Comparison of ENCODE assay signal across 9 cellular contexts in the genomic region with DNA sequence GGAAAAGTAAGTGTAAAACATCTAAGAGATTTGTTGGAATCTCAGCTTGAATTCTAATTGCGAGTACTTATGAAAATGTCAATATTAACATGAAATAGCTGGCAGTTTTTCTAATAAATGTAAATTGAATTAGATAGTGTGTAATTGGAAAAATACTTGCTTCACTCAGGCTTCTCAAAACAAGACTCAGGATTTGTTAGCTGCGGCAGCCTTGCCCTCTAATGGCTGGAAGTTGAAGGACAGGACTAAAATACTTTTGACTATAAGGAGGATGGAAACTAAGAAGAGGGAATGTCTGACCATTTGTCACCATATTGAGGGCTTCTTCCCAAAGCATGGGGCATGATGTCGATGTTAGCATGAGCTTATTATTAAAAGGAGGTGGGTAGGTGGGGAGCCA.
DNase-seq lines count a peak whose midpoint lies in the region; ATAC-seq and TF ChIP-seq lines count a peak whose summit lies in the region.
"Had no signal": no experiment of that assay in that cellular context is flagged by ENCODE, and none has a peak within 500 bp of the region (broad histone marks: within the 10 kb centered on the region; RNA-seq: fewer than 3 reads in every experiment).

No MANE protein-coding gene starts in this region.

- H3K27ac Mint-ChIP-seq in activated T-cell treated with anti-CD3 and anti-CD28 coated beads, Interleukin-2, amount 50 U/mL, for 72 hours = no peak overlapping the region
- H3K27ac Mint-ChIP-seq: B cell had no signal

- H3K9me3 Mint-ChIP-seq in activated T-cell treated with anti-CD3 and anti-CD28 coated beads, Interleukin-2, amount 50 U/mL, for 72 hours = no peaks in the 10 kb centered on the region

- no peak for TF ChIP-seq POLR2A in esophagus squamous epithelium (IDR thresholded peaks at IDR 0.05)
- TF ChIP-seq POLR2A in sigmoid colon (IDR thresholded peaks at IDR 0.05) = no peak

- H3K36me3 ChIP-seq in esophagus squamous epithelium (no peaks in the 10 kb centered on the region), sigmoid colon (no peaks in the 10 kb centered on the region)

- H3K4me3 Mint-ChIP-seq in activated T-cell treated with anti-CD3 and anti-CD28 coated beads, Interleukin-2, amount 50 U/mL, for 72 hours = no peak overlapping the region
- H3K4me3 Mint-ChIP-seq: B cell had no signal

- H3K27ac ChIP-seq in esophagus squamous epithelium (no peak overlapping the region), sigmoid colon (no peak overlapping the region)

- H3K4me3 ChIP-seq in esophagus squamous epithelium (no peak overlapping the region), sigmoid colon (no peak overlapping the region)

- H3K27me3 ChIP-seq in esophagus squamous epithelium = no peaks in the 10 kb centered on the region
- no peaks in the 10 kb centered on the region for H3K27me3 ChIP-seq in sigmoid colon

- peaks cover 39% of the 10 kb centered on the region for H3K27me3 Mint-ChIP-seq in activated T-cell treated with anti-CD3 and anti-CD28 coated beads, Interleukin-2, amount 50 U/mL, for 72 hours (ENCODE audit: low read depth)
- H3K27me3 Mint-ChIP-seq: B cell had no signal

- H3K9me3 ChIP-seq in esophagus squamous epithelium (no peaks in the 10 kb centered on the region), sigmoid colon (no peaks in the 10 kb centered on the region)

- WGBS in esophagus squamous epithelium, 2 donors = 59 to 76% methylated on average over 3 of the region's 3 CpGs
- 57 to 66% methylated on average over 3 of the region's 3 CpGs for WGBS in sigmoid colon, 2 donors

- H3K36me3 Mint-ChIP-seq in activated T-cell treated with anti-CD3 and anti-CD28 coated beads, Interleukin-2, amount 50 U/mL, for 72 hours (ENCODE audit: insufficient read depth in 2 of 2) = no peaks in the 10 kb centered on the region

- H3K4me1 ChIP-seq in esophagus squamous epithelium (peaks cover 0 to 13% (median 0%) of the 10 kb centered on the region in 3 donors), sigmoid colon (peaks cover 0 to 23% (median 13%) of the 10 kb centered on the region in 4 donors)

- intact Hi-C loops in esophagus squamous epithelium (cut with DNase I) (no loop called here), sigmoid colon (cut with DNase I) (no loop called here)

- no peaks in the 10 kb centered on the region for H3K4me1 Mint-ChIP-seq in activated T-cell treated with anti-CD3 and anti-CD28 coated beads, Interleukin-2, amount 50 U/mL, for 72 hours (ENCODE audit: low read depth)

- TF ChIP-seq CTCF in esophagus squamous epithelium (IDR thresholded peaks at IDR 0.05) = peak in 5 of 6 experiments; percentile 8 to 42 (median 29)
- TF ChIP-seq CTCF in sigmoid colon (IDR thresholded peaks at IDR 0.05) = peak; percentile 14 to 51 (median 42)

- DNase-seq in NCI-H1105 treated with DMSO at 0.1 percent for 48 hours (lab: John Stamatoyannopoulos, UW) = peak; percentile 9
- no peak for DNase-seq in NCI-H1105 (lab: John Stamatoyannopoulos, UW)
- DNase-seq in NCI-H748 (lab: John Stamatoyannopoulos, UW; ENCODE audit: unreplicated experiment) = peak; percentile 70
- DNase-seq in esophagus squamous epithelium (lab: John Stamatoyannopoulos, UW) = no peak
- DNase-seq in sigmoid colon = no peak
- no peak for DNase-seq in activated T-cell treated with anti-CD3 and anti-CD28 coated beads, Interleukin-2, amount 50 U/mL, for 72 hours
- DNase-seq in GM19238 (ENCODE audit: insufficient read length, low spot score) = no peak
- DNase-seq in NCI-H226 = no peak

- no peak for ATAC-seq in activated T-cell treated with anti-CD3 and anti-CD28 coated beads, Interleukin-2, amount 50 U/mL, for 72 hours (replicated peaks in 1 of 2)

- TF ChIP-seq EP300 in sigmoid colon (IDR thresholded peaks at IDR 0.05) = no peak

Comparison
In these comparisons a context has a peak if more than half of its experiments do, and no peak if none do; other contexts are left out.
1. DNase-seq: peak in NCI-H1105 treated with DMSO at 0.1 percent for 48 hours (single experiment) and NCI-H748 (single experiment); none in NCI-H1105 (single experiment), esophagus squamous epithelium (single experiment), sigmoid colon (single experiment), activated T-cell treated with anti-CD3 and anti-CD28 coated beads, Interleukin-2, amount 50 U/mL, for 72 hours (0 of 2), GM19238 (single experiment) and NCI-H226 (single experiment).